In the genomic region with DNA sequence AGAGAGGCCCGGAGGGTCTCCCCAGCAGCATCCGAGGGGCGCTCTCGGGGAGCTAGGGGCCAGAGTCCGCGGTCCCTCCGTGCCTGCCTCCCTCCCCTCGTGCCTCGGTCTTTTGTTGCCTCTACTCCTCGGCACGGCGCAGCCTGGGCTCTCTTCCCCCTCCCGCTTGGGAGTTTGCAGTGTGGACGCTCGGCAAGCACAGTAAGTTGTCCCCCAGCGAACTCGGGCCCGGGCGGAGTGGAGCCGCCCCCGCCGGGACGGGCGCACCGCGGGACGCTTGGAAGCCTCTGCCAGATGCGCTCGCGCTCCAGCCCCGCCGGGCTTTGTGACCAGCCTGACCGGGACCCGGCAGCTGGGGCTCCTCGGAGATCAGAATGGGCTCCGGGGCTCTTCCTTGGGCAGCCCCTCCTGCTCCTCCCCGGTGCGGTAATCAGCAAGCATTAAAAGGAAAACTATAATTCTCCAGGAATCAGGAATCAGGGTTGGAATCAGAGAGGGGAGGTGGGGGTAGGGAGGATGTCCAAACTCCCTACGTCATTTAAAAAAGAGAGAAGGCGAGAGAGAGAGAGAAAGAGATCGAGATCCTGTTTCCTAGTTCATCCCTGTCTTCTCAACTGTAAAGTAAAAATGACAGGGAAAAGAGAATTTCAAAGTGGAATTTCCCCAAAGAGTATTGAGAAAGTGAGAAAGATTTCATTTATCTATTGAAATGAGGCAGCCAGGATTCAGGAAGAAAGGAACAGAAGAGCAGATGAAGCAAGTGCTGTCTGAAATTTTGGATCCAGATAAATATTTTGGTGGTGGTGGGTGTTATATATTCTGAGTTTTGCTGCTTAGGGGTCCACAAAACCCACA, we compare ENCODE assay signal across 7 cellular contexts. TPM values are rescaled to one million over a fixed set of nuclear protein-coding genes. Genes with fewer than 3 reads are reported as not detected.
DNase-seq lines count a peak whose midpoint lies in the region; ATAC-seq and TF ChIP-seq lines count a peak whose summit lies in the region.

No MANE protein-coding gene starts in this region.

- TF ChIP-seq CTCF in fibroblast of lung (conservative IDR thresholded peaks at IDR 0.05 in 1 of 2, IDR thresholded peaks at IDR 0.05 in 1 of 2; ENCODE audit: low read depth in 1 of 2, low read length in 2 of 2) (no peak), nephron progenitor cell (IDR thresholded peaks at IDR 0.05) (no peak)

- peaks cover 33% of the 10 kb centered on the region for H3K27me3 ChIP-seq in fibroblast of lung (ENCODE audit: control insufficient read depth, insufficient read depth, low read length)

- peak overlapping the region; percentile 35 for H3K4me2 ChIP-seq in fibroblast of lung (ENCODE audit: extremely low read depth, insufficient read depth, low read length)

- no peaks in the 10 kb centered on the region for H3K9me3 ChIP-seq in fibroblast of lung (ENCODE audit: control insufficient read depth, insufficient read depth, low read depth, low read length)

- H3K27me3 Mint-ChIP-seq in nephron progenitor cell (ENCODE audit: low read depth, poor library complexity), result peaks cover 12% of the 10 kb centered on the region

- H3K27ac Mint-ChIP-seq in nephron progenitor cell, result peak overlapping the region; percentile 83

- H3K9me3 Mint-ChIP-seq in nephron progenitor cell, result no peaks in the 10 kb centered on the region

- H2AFZ ChIP-seq in fibroblast of lung (ENCODE audit: low read length), result no peak overlapping the region

- H3K79me2 ChIP-seq in fibroblast of lung (ENCODE audit: control insufficient read depth, insufficient read depth, low read length), result no peaks in the 10 kb centered on the region

- H3K36me3 ChIP-seq in fibroblast of lung (ENCODE audit: control insufficient read depth, insufficient read depth, low read length), result no peaks in the 10 kb centered on the region

- H3K4me3 ChIP-seq in fibroblast of lung (replicated peaks in 1 of 4; ENCODE audit: control extremely low read depth in 1 of 4, insufficient read depth in 1 of 4, low read depth in 3 of 4, low read length in 4 of 4), result peak overlapping the region in 2 of 4 experiments; percentile 44 to 52

- ATAC-seq in GM18511 (IDR thresholded peaks at IDR 0.05; ENCODE audit: unreplicated experiment) (peak; percentile 31), HG03520 (IDR thresholded peaks at IDR 0.05; ENCODE audit: unreplicated experiment) (no peak)

- no peak overlapping the region for H3K9ac ChIP-seq in fibroblast of lung (ENCODE audit: insufficient read depth, low read length)

- peaks cover 31% of the 10 kb centered on the region for H3K36me3 Mint-ChIP-seq in nephron progenitor cell (ENCODE audit: low read depth)

- peak overlapping the region; percentile 97 for H3K4me3 Mint-ChIP-seq in nephron progenitor cell

- H3K4me1 Mint-ChIP-seq in nephron progenitor cell, result peaks cover 65% of the 10 kb centered on the region

- H4K20me1 ChIP-seq in fibroblast of lung (ENCODE audit: control insufficient read depth, extremely low read depth, insufficient read depth, low read length), result no peaks in the 10 kb centered on the region

- H3K4me1 ChIP-seq in fibroblast of lung (ENCODE audit: control insufficient read depth, extremely low read depth, insufficient read depth, low read length), result no peaks in the 10 kb centered on the region

- DNase-seq in NCI-H2171 treated with DMSO at 0.1 percent for 48 hours (lab: John Stamatoyannopoulos, UW) (peak; percentile 56), fibroblast of lung (ENCODE audit: low read depth in 2 of 2) (peak; percentile 56 to 76), nephron progenitor cell (peak; percentile 76), NCI-H2107 (lab: John Stamatoyannopoulos, UW) (no peak)
- no peak for DNase-seq in activated CD4-positive, alpha-beta T cell treated with anti-CD3 and anti-CD28 coated beads for 4 hours

- H3K27ac ChIP-seq in fibroblast of lung (ENCODE audit: insufficient read depth, low read length), result no peak overlapping the region

RNA-seq across cellular contexts. Expression of a gene that starts 0.8 kb away (rescaled TPM):
- total RNA-seq in fibroblast of lung, result 0.17 and 0.26 TPM in 2 replicates
- polyA plus RNA-seq in fibroblast of lung, result 0.02 and 0.10 TPM in 2 replicates
- polyA plus RNA-seq in fibroblast of lung (2012), result 0.02 and 0.30 TPM in 2 replicates
- 0.11 TPM in 1 of 2 replicates, not detected in the other for polyA minus RNA-seq in fibroblast of lung (ENCODE audit: low replicate concordance)

Comparison
In these comparisons a context has a peak if more than half of its experiments do, and no peak if none do; other contexts are left out.
1. DNase-seq: peak in NCI-H2171 treated with DMSO at 0.1 percent for 48 hours (single experiment), fibroblast of lung (2 of 2) and nephron progenitor cell (single experiment); none in activated CD4-positive, alpha-beta T cell treated with anti-CD3 and anti-CD28 coated beads for 4 hours (0 of 2) and NCI-H2107 (single experiment).